In the genomic region with DNA sequence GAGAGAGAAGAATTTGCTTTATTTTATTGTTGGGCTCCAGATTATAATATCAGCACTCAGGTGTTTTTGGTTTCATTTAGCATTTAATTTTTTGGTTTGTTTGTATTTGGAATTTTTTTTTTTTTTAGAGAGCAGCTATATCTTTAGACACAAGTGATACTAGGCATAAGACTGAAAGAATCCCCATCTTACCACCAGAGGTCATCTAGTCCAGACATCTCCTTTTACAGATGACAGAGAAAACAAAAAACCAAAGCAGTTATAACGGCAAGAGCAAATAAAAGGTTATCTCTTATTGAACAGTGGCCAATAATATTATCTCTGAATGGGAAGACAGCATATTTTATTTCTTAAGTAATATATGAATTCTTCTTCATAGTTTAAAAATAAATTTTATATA, we compare ENCODE assay signal across 10 cellular contexts. TPM values are rescaled to one million over a fixed set of nuclear protein-coding genes. Genes with fewer than 3 reads are reported as not detected.
A peak's percentile ranks its signal among the peaks of the same experiment; 100 is the strongest.
DNase-seq lines count a peak whose midpoint lies in the region; ATAC-seq, FAIRE-seq and TF ChIP-seq lines count a peak whose summit lies in the region.
"Had no signal": no experiment of that assay in that cellular context is flagged by ENCODE, and none has a peak within 500 bp of the region (broad histone marks: within the 10 kb centered on the region; RNA-seq: fewer than 3 reads in every experiment).

No MANE protein-coding gene starts in this region.

- no peak overlapping the region for H3K27ac ChIP-seq in lower lobe of right lung

- H3K9me3 ChIP-seq in Loucy (ENCODE audit: insufficient read depth, low read depth, low read length): no peaks in the 10 kb centered on the region
- H3K9me3 ChIP-seq in lower lobe of right lung: no peaks in the 10 kb centered on the region

- H3F3A ChIP-seq in Loucy (ENCODE audit: low read depth): no peaks in the 10 kb centered on the region; the same call in 1 of the 2 replicates

- CTCF ChIA-PET in BJ (lab: Yijun Ruan, JAX): interaction anchor here (1.5 kb wide), 2 partner anchors 18 to 130 kb away, joined by 4 to 5 read pairs; a partner anchor contains a TSS

- peaks cover 9% of the 10 kb centered on the region; the same call in 1 of the 2 replicates for H3K79me2 ChIP-seq in Loucy (ENCODE audit: insufficient read depth, low read length)

- H3K9me3 Mint-ChIP-seq in activated naive CD4-positive, alpha-beta T cell treated with anti-CD3 and anti-CD28 coated beads, Interleukin-2, amount 50 U/mL, for 72 hours: no peaks in the 10 kb centered on the region
- H3K9me3 Mint-ChIP-seq: activated CD8-positive, alpha-beta T cell treated with anti-CD3 and anti-CD28 coated beads for 36 hours had no signal

- ATAC-seq in lower lobe of right lung: peak in 1 of 2 donors; percentile 35
- no peak for ATAC-seq in activated CD4-positive, CD25-positive, alpha-beta regulatory T cell treated with anti-CD3 and anti-CD28 coated beads, Interleukin-2, amount 50 U/mL, for 24 hours
- no peak for ATAC-seq in activated naive CD4-positive, alpha-beta T cell treated with anti-CD3 and anti-CD28 coated beads, Interleukin-2, amount 50 U/mL, for 72 hours
- ATAC-seq: activated CD8-positive, alpha-beta T cell treated with anti-CD3 and anti-CD28 coated beads for 36 hours had no signal

- TF ChIP-seq CTCF in BJ (IDR thresholded peaks at IDR 0.05; ENCODE audit: insufficient read depth, low read depth, low read length) (peak; percentile 53), Loucy (conservative IDR thresholded peaks at IDR 0.05; ENCODE audit: low read length) (peak; percentile 44), lower lobe of right lung (IDR thresholded peaks at IDR 0.05) (peak; percentile 31)

- DNase-seq in BJ (ENCODE audit: low read depth) (no peak), dermis blood vessel endothelial cell (peak; percentile 46), lower lobe of right lung (no peak), GM19239 (ENCODE audit: insufficient read length, low spot score) (no peak), SIG-M5 treated with dmso at 0.1 percent for 504 hours (lab: John Stamatoyannopoulos, UW; ENCODE audit: unreplicated experiment) (no peak)
- no peak for DNase-seq in activated naive CD4-positive, alpha-beta T cell treated with anti-CD3 and anti-CD28 coated beads, Interleukin-2, amount 50 U/mL, for 72 hours (ENCODE audit: low spot score in 2 of 2)
- DNase-seq: activated CD8-positive, alpha-beta T cell treated with anti-CD3 and anti-CD28 coated beads for 36 hours; NCI-H2081 treated with DMSO at 0.1 percent for 48 hours had no signal

- no peaks in the 10 kb centered on the region for H3K9me2 ChIP-seq in Loucy (replicated peaks; ENCODE audit: low read depth, low read length)

- H3K4me2 ChIP-seq in Loucy (ENCODE audit: low read depth, low read length, poor library complexity, severe bottlenecking): no peak overlapping the region

- no peak overlapping the region for H3K9ac ChIP-seq in Loucy (ENCODE audit: low read depth, low read length, poor library complexity, severe bottlenecking)

- peaks cover 10 to 22% of the 10 kb centered on the region in 2 donors for H3K36me3 Mint-ChIP-seq in activated naive CD4-positive, alpha-beta T cell treated with anti-CD3 and anti-CD28 coated beads, Interleukin-2, amount 50 U/mL, for 72 hours

- H3K27me3 ChIP-seq in BJ (ENCODE audit: control insufficient read depth, insufficient read depth, low read length) (no peaks in the 10 kb centered on the region), Loucy (ENCODE audit: insufficient read depth, low read length, poor library complexity, severe bottlenecking) (no peaks in the 10 kb centered on the region), lower lobe of right lung (ENCODE audit: low read depth) (no peaks in the 10 kb centered on the region)

- H3K36me3 ChIP-seq in BJ (ENCODE audit: control insufficient read depth, insufficient read depth, low read length): peaks cover 1% of the 10 kb centered on the region
- peaks cover 69% of the 10 kb centered on the region for H3K36me3 ChIP-seq in Loucy (ENCODE audit: insufficient read depth, low read length)
- H3K36me3 ChIP-seq in lower lobe of right lung: peaks cover 85% of the 10 kb centered on the region

- no peaks in the 10 kb centered on the region for H3K4me1 ChIP-seq in Loucy (ENCODE audit: insufficient read depth, low read length, poor library complexity, severe bottlenecking)
- no peaks in the 10 kb centered on the region for H3K4me1 ChIP-seq in lower lobe of right lung

- FAIRE-seq in GM19239 (lab: Jason Lieb, UNC): no peak

- H3K4me3 ChIP-seq in BJ (ENCODE audit: low read depth, low read length) (no peak overlapping the region), Loucy (ENCODE audit: low read length, poor library complexity, severe bottlenecking) (no peak overlapping the region), lower lobe of right lung (no peak overlapping the region)

- H2AFZ ChIP-seq in Loucy (ENCODE audit: low read length): no peak overlapping the region

- H4K20me1 ChIP-seq in Loucy (ENCODE audit: insufficient read depth, low read length, poor library complexity, severe bottlenecking): peaks cover 8% of the 10 kb centered on the region

- POLR2A ChIA-PET in BJ (lab: Charles Lee): no interaction called here

- H3K27ac Mint-ChIP-seq in activated naive CD4-positive, alpha-beta T cell treated with anti-CD3 and anti-CD28 coated beads, Interleukin-2, amount 50 U/mL, for 72 hours: no peak overlapping the region
- H3K27ac Mint-ChIP-seq: activated CD8-positive, alpha-beta T cell treated with anti-CD3 and anti-CD28 coated beads for 36 hours had no signal

- intact Hi-C loops in lower lobe of right lung (cut with DNase I): loop anchor here (10.0 kb wide), 1 partner anchor 267 kb away; no protein-coding TSS in a partner anchor

RNA-seq across cellular contexts. Expression of a gene that starts 22.8 kb away (rescaled TPM):
- polyA plus RNA-seq in BJ (2011; rRNA removed): 10.8 and 14.2 TPM in 2 replicates
- polyA minus RNA-seq in BJ (2011; rRNA and poly(A)+ RNA removed): 19.2 and 27.1 TPM in 2 replicates
- 44.1 and 44.3 TPM in 2 replicates for total RNA-seq in dermis blood vessel endothelial cell
- total RNA-seq in lower lobe of right lung: 25.6 TPM
- total RNA-seq in activated naive CD4-positive, alpha-beta T cell treated with anti-CD3 and anti-CD28 coated beads, Interleukin-2, amount 50 U/mL, for 72 hours: 10 to 100 TPM; 18.0 to 19.4 TPM
